In the genomic region with DNA sequence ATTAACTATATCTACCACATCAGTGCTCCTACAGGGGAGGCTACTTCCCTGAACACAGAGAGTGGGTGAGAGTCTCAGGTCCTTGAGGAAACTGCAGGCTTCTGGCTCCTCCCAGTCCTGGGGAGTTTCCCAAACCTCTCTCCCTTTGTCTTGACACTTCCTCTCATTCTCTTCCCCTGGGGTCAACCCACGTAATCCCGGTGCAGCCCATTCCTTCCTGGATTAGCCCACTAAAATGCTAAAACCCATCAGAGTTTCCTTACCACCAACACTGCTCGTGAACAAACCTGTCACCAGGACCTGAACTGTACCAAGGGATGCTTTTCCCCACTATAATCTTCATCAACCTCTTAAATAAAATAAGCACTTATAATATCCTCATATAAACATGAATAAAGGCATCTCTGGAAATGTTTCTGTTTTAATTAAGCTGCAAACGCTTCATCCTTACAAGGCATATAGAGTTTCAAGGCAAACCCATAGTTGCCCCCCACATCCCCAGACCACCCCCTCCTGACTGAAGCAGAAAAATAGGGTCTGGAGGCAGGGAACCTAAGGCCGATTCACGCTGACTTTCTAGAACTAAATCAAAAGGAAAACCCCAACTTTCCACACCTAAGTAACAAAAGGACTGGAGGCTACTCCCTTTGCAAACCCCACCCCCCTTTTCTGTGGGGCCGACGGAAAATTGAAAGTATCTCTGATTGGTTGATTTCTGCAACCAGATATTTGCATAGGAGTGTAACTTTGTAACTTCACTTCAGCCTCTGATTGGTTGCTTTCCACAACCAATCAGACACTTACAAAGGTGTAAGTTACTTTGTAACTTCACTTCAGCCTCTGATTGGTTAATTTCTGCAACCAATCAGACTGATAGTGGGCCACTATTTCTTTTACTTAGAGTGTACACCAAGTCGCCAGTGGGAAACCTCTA, we compare ENCODE assay signal across 8 cellular contexts. TPM values are rescaled to one million over a fixed set of nuclear protein-coding genes. Genes with fewer than 3 reads are reported as not detected.
DNase-seq lines count a peak whose midpoint lies in the region; ATAC-seq and TF ChIP-seq lines count a peak whose summit lies in the region.

No MANE protein-coding gene starts in this region.

- 47 to 54% (median 50%) methylated on average over 9 of the region's 9 CpGs for WGBS in psoas muscle, 3 donors

- TF ChIP-seq CTCF in GM12865 (IDR thresholded peaks at IDR 0.05; ENCODE audit: insufficient read depth, low read depth, low read length, missing control alignments) (no peak), epithelial cell of esophagus (IDR thresholded peaks at IDR 0.05; ENCODE audit: insufficient read depth, low read depth, low read length, missing control alignments) (no peak), psoas muscle (IDR thresholded peaks at IDR 0.05) (no peak), coronary artery (IDR thresholded peaks at IDR 0.05) (no peak)

- intact Hi-C loops in psoas muscle (cut with DNase I): loop anchor here in 1 of 2 donors (10.0 kb wide), 1 partner anchor 370 kb away; no protein-coding TSS in a partner anchor

- ATAC-seq in HG02852 (IDR thresholded peaks at IDR 0.05; ENCODE audit: unreplicated experiment) (peak; percentile 25), psoas muscle (no peak), GM19328 (IDR thresholded peaks at IDR 0.05; ENCODE audit: unreplicated experiment) (no peak)

- no peaks in the 10 kb centered on the region for H3K27me3 ChIP-seq in psoas muscle (ENCODE audit: insufficient read depth in 3 of 3, low read length in 2 of 3)

- H3K27ac ChIP-seq in psoas muscle: peak overlapping the region; percentile 56
- H3K27ac ChIP-seq in coronary artery: peak overlapping the region in 1 of 2 donors; percentile 2

- H3K4me1 ChIP-seq in psoas muscle: peaks cover 3% of the 10 kb centered on the region

- H3K4me3 ChIP-seq in GM12865 (ENCODE audit: low read depth, low read length): peak overlapping the region; percentile 20
- no peak overlapping the region for H3K4me3 ChIP-seq in epithelial cell of esophagus (ENCODE audit: low read length)
- H3K4me3 ChIP-seq in psoas muscle: no peak overlapping the region
- no peak overlapping the region for H3K4me3 ChIP-seq in coronary artery

- no peaks in the 10 kb centered on the region for H3K36me3 ChIP-seq in psoas muscle (ENCODE audit: insufficient read depth in 1 of 2, low read depth in 1 of 2)

- no peaks in the 10 kb centered on the region for H3K9me3 ChIP-seq in psoas muscle

- DNase-seq in GM12865 (ENCODE audit: low read depth) (peak; percentile 85), T-helper 22 cell (ENCODE audit: low read depth) (peak; percentile 49), epithelial cell of esophagus (ENCODE audit: low read depth) (peak; percentile 79), psoas muscle (no peak), GM03348 (ENCODE audit: low spot score) (no peak), coronary artery (ENCODE audit: low spot score) (no peak)

RNA-seq across cellular contexts. Expression of a gene that starts 19.0 kb away (rescaled TPM):
- 100 to 1,000 TPM; 181 to 306 (median 239) TPM for total RNA-seq in psoas muscle
- 100 to 1,000 TPM; 223 to 849 (median 317) TPM for polyA plus RNA-seq in psoas muscle

RNA-seq across cellular contexts. Expression of a gene that starts 43.6 kb away (rescaled TPM):
- under 1 TPM; 0.32 to 0.74 (median 0.47) TPM for total RNA-seq in psoas muscle
- polyA plus RNA-seq in psoas muscle: under 1 TPM; 0.27 to 0.47 (median 0.35) TPM

RNA-seq across cellular contexts. Expression of a gene that starts 46.5 kb away (rescaled TPM):
- total RNA-seq in psoas muscle: 100 to 1,000 TPM in 3 of 4 donors, 10 to 100 TPM in 1; 89.0 to 197 (median 153) TPM
- polyA plus RNA-seq in psoas muscle: 100 to 1,000 TPM in 1 of 3 donors, 10 to 100 TPM in 2; 74.6 to 374 (median 97.3) TPM

Comparison
In these comparisons a context has a peak if more than half of its experiments do, and no peak if none do; other contexts are left out.
1. DNase-seq: peak in GM12865 (single experiment), T-helper 22 cell (single experiment) and epithelial cell of esophagus (single experiment); none in psoas muscle (0 of 2), GM03348 (single experiment) and coronary artery (single experiment).